Comparison of ENCODE assay signal across 7 cellular contexts in the genomic region with DNA sequence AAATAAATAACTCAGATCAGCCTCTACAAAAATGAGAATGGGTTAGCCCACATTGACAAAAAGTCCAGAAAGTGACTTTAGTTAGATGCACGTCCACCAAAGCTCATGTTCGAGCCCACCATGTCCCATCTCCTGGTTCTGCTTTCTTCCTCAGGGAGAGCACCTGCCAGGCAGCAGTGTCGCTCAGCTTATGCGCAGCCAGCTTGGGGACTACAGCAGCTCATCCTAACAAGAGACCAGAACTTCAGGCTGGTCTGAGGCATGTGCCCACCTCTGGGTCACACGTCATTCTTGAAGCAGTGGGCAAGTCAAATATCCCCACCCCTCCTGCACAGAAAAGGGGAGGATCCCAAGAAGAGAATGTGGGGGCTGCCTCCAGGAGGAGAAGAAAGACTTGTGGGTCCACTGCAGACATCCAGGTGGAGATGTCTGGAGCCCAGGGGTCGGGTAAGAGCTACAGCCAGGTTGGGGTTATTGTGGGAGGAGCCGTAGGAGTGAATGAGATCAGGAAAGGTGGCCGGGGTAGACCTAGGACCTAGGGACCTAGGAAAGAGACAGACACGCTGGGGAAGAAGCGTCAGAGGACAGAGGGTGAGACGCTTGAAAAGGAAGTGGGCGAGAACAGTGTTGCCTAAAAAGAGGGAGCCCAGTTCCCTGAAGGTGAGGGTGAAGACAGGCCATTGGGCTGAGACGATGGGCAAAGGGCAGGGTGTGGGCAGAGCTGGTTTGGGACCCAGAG. TPM values are rescaled to one million over a fixed set of nuclear protein-coding genes. Genes with fewer than 3 reads are reported as not detected.
DNase-seq lines count a peak whose midpoint lies in the region; ATAC-seq and TF ChIP-seq lines count a peak whose summit lies in the region.

No MANE protein-coding gene starts in this region.

- peak overlapping the region; percentile 28 for H3K9ac ChIP-seq in iPS-15b (ENCODE audit: low read depth, low read length)

- H3K36me3 ChIP-seq in iPS-15b (ENCODE audit: control insufficient read depth, insufficient read depth, low read length): no peaks in the 10 kb centered on the region

- peak overlapping the region; percentile 57 for H3K27ac Mint-ChIP-seq in activated T-helper 17 cell treated with anti-CD3 and anti-CD28 coated beads, Interleukin-2, amount 50 U/mL, for 72 hours
- H3K27ac Mint-ChIP-seq in stimulated activated effector memory CD8-positive, alpha-beta T cell treated with anti-CD3 and anti-CD28 coated beads, Interleukin-12 subunit alpha, Interleukin-12 subunit beta, amount 100 ng/mL, for 72 hours: peak overlapping the region; percentile 83

- peaks cover 7% of the 10 kb centered on the region for H3K27me3 Mint-ChIP-seq in activated T-helper 17 cell treated with anti-CD3 and anti-CD28 coated beads, Interleukin-2, amount 50 U/mL, for 72 hours

- peak overlapping the region; percentile 86 for H3K4me3 Mint-ChIP-seq in activated T-helper 17 cell treated with anti-CD3 and anti-CD28 coated beads, Interleukin-2, amount 50 U/mL, for 72 hours
- H3K4me3 Mint-ChIP-seq in stimulated activated effector memory CD8-positive, alpha-beta T cell treated with anti-CD3 and anti-CD28 coated beads, Interleukin-12 subunit alpha, Interleukin-12 subunit beta, amount 100 ng/mL, for 72 hours: peak overlapping the region; percentile 73

- no peaks in the 10 kb centered on the region for H3K9me3 Mint-ChIP-seq in activated T-helper 17 cell treated with anti-CD3 and anti-CD28 coated beads, Interleukin-2, amount 50 U/mL, for 72 hours
- H3K9me3 Mint-ChIP-seq in stimulated activated effector memory CD8-positive, alpha-beta T cell treated with anti-CD3 and anti-CD28 coated beads, Interleukin-12 subunit alpha, Interleukin-12 subunit beta, amount 100 ng/mL, for 72 hours: no peaks in the 10 kb centered on the region

- DNase-seq in HFF-Myc (ENCODE audit: extremely low read depth, low read depth): no peak
- DNase-seq in stimulated activated effector memory CD8-positive, alpha-beta T cell treated with anti-CD3 and anti-CD28 coated beads, Interleukin-12 subunit alpha, Interleukin-12 subunit beta, amount 100 ng/mL, for 72 hours (ENCODE audit: low spot score in 2 of 2): no peak
- DNase-seq in dermis blood vessel endothelial cell: no peak
- DNase-seq in SIG-M5 (lab: John Stamatoyannopoulos, UW): no peak

- H3K36me3 Mint-ChIP-seq in activated T-helper 17 cell treated with anti-CD3 and anti-CD28 coated beads, Interleukin-2, amount 50 U/mL, for 72 hours (ENCODE audit: low read depth): no peaks in the 10 kb centered on the region
- no peaks in the 10 kb centered on the region for H3K36me3 Mint-ChIP-seq in stimulated activated effector memory CD8-positive, alpha-beta T cell treated with anti-CD3 and anti-CD28 coated beads, Interleukin-12 subunit alpha, Interleukin-12 subunit beta, amount 100 ng/mL, for 72 hours

- H3K4me3 ChIP-seq in HFF-Myc (replicated peaks; ENCODE audit: low read depth, low read length) (peak overlapping the region; percentile 51), iPS-15b (ENCODE audit: low read depth, low read length) (peak overlapping the region; percentile 85)

- TF ChIP-seq CTCF in HFF-Myc (IDR thresholded peaks at IDR 0.05; ENCODE audit: low read depth, low read length, missing control alignments): no peak

- H3K4me1 Mint-ChIP-seq in activated T-helper 17 cell treated with anti-CD3 and anti-CD28 coated beads, Interleukin-2, amount 50 U/mL, for 72 hours: peaks cover 8% of the 10 kb centered on the region
- H3K4me1 Mint-ChIP-seq in stimulated activated effector memory CD8-positive, alpha-beta T cell treated with anti-CD3 and anti-CD28 coated beads, Interleukin-12 subunit alpha, Interleukin-12 subunit beta, amount 100 ng/mL, for 72 hours: peaks cover 20% of the 10 kb centered on the region

- peaks cover 7% of the 10 kb centered on the region for H3K9me3 ChIP-seq in iPS-15b (ENCODE audit: control insufficient read depth, insufficient read depth, low read length)

- H3K4me1 ChIP-seq in iPS-15b (ENCODE audit: control insufficient read depth, insufficient read depth, low read length): peaks cover 5% of the 10 kb centered on the region

- no peaks in the 10 kb centered on the region for H3K27me3 ChIP-seq in iPS-15b (ENCODE audit: control insufficient read depth, insufficient read depth, low read length)

- peak; percentile 13 for ATAC-seq in activated T-helper 17 cell treated with anti-CD3 and anti-CD28 coated beads, Interleukin-2, amount 50 U/mL, for 72 hours (replicated peaks)
- peak; percentile 7 for ATAC-seq in stimulated activated effector memory CD8-positive, alpha-beta T cell treated with anti-CD3 and anti-CD28 coated beads, Interleukin-12 subunit alpha, Interleukin-12 subunit beta, amount 100 ng/mL, for 72 hours
- ATAC-seq in HG02610 (IDR thresholded peaks at IDR 0.05; ENCODE audit: unreplicated experiment): no peak

RNA-seq across cellular contexts. Expression of gene SSR1, which starts 52.5 kb away (rescaled TPM):
- 100 to 1,000 TPM; 101 to 157 TPM for total RNA-seq in activated T-helper 17 cell treated with anti-CD3 and anti-CD28 coated beads, Interleukin-2, amount 50 U/mL, for 72 hours
- total RNA-seq in dermis blood vessel endothelial cell: 83.4 and 155 TPM in 2 replicates
